In the genomic region with DNA sequence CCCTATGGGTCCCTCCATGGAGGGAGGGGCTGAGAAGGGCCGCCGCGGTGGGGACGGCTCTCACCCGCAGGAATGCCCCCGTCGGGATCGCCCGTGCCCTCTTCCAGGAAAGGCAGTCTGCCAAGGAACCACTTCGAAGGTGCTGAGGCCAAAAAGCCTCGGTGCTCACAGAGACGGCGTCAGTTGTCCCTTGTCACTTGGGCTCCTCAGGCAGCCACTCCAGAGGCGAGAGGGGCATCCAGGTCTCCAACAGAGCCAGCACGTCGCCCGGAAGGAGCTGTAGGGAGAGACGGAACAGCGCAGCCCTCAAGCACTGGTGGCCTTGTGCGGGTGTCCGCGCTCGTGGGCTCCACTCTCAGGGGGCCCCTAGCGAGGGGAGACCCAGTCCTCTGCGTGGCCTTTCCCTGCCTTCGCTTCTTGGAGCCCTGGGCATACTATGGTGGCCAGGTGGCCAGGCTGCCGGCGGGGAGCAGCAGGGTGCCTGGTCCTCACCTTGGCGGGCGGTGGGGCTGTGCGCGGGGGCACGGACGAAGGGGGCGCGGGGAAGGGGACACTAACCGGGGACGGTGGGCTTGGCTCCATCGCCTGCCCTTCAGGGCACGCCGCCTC, we compare ENCODE assay signal across 8 cellular contexts. TPM values are rescaled to one million over a fixed set of nuclear protein-coding genes. Genes with fewer than 3 reads are reported as not detected.
DNase-seq lines count a peak whose midpoint lies in the region; ATAC-seq and TF ChIP-seq lines count a peak whose summit lies in the region.

No MANE protein-coding gene starts in this region.

- DNase-seq in NCI-H146 (lab: John Stamatoyannopoulos, UW) = peak; percentile 31
- no peak for DNase-seq in NCI-H146 treated with DMSO at 0.1 percent for 48 hours (lab: John Stamatoyannopoulos, UW; ENCODE audit: unreplicated experiment)
- no peak for DNase-seq in activated T-cell treated with anti-CD3 and anti-CD28 coated beads, Interleukin-2, amount 50 U/mL, for 4 hours
- DNase-seq in hepatocyte (ENCODE audit: low spot score) = no peak
- no peak for DNase-seq in smooth muscle cell (lab: John Stamatoyannopoulos, UW; ENCODE audit: unreplicated experiment)
- no peak for DNase-seq in hippocampal formation (lab: John Stamatoyannopoulos, UW)
- no peak for DNase-seq in AG08396 (ENCODE audit: low spot score)

- no peak for TF ChIP-seq CTCF in hepatocyte (IDR thresholded peaks at IDR 0.05; ENCODE audit: poor library complexity)
- TF ChIP-seq CTCF in smooth muscle cell (IDR thresholded peaks at IDR 0.05; ENCODE audit: borderline replicate concordance, insufficient read depth, poor library complexity, severe bottlenecking) = no peak

- peak overlapping the region; percentile 67 for H2AFZ ChIP-seq in hepatocyte
- H2AFZ ChIP-seq in smooth muscle cell (ENCODE audit: low read depth) = peak overlapping the region; percentile 99

- H3K4me1 Mint-ChIP-seq in activated T-cell treated with anti-CD3 and anti-CD28 coated beads, Interleukin-2, amount 50 U/mL, for 4 hours (ENCODE audit: low read depth) = peaks cover 6% of the 10 kb centered on the region

- peaks cover 6% of the 10 kb centered on the region for H3K27me3 Mint-ChIP-seq in activated T-cell treated with anti-CD3 and anti-CD28 coated beads, Interleukin-2, amount 50 U/mL, for 4 hours (ENCODE audit: low read depth)

- no peak overlapping the region for H3K27ac ChIP-seq in hepatocyte
- no peak overlapping the region for H3K27ac ChIP-seq in smooth muscle cell (ENCODE audit: low read depth)

- H3K79me2 ChIP-seq in hepatocyte (no peaks in the 10 kb centered on the region), smooth muscle cell (ENCODE audit: low read depth) (no peaks in the 10 kb centered on the region)

- H3K9me3 Mint-ChIP-seq in activated T-cell treated with anti-CD3 and anti-CD28 coated beads, Interleukin-2, amount 50 U/mL, for 4 hours = no peaks in the 10 kb centered on the region

- no peaks in the 10 kb centered on the region for H3K36me3 Mint-ChIP-seq in activated T-cell treated with anti-CD3 and anti-CD28 coated beads, Interleukin-2, amount 50 U/mL, for 4 hours (ENCODE audit: insufficient read depth)

- H3K4me2 ChIP-seq in hepatocyte (peak overlapping the region; percentile 98), smooth muscle cell (peak overlapping the region; percentile 99)

- H3K9me2 ChIP-seq in hepatocyte (replicated peaks; ENCODE audit: insufficient read depth) = no peaks in the 10 kb centered on the region

- H3K36me3 ChIP-seq in hepatocyte (replicated peaks; ENCODE audit: insufficient read depth, low read depth) (no peaks in the 10 kb centered on the region), smooth muscle cell (ENCODE audit: low read depth) (no peaks in the 10 kb centered on the region)

- H3K27me3 ChIP-seq in hepatocyte = peaks cover 44% of the 10 kb centered on the region
- peaks cover 48% of the 10 kb centered on the region for H3K27me3 ChIP-seq in smooth muscle cell (ENCODE audit: low read depth)

- H3K9me3 ChIP-seq in hepatocyte (ENCODE audit: low read depth) (no peaks in the 10 kb centered on the region), smooth muscle cell (replicated peaks; ENCODE audit: low read depth) (no peaks in the 10 kb centered on the region)

- H3K9ac ChIP-seq in smooth muscle cell (ENCODE audit: low read depth) = no peak overlapping the region

- H3F3A ChIP-seq in smooth muscle cell (ENCODE audit: low read depth) = no peaks in the 10 kb centered on the region

- H3K4me3 ChIP-seq in hepatocyte = peak overlapping the region; percentile 40
- peak overlapping the region; percentile 88 for H3K4me3 ChIP-seq in smooth muscle cell

- ATAC-seq in HG03103 (IDR thresholded peaks at IDR 0.05; ENCODE audit: low read depth, unreplicated experiment) = peak; percentile 5
- peak; percentile 4 to 12 for ATAC-seq in activated T-cell treated with anti-CD3 and anti-CD28 coated beads, Interleukin-2, amount 50 U/mL, for 4 hours

- WGBS in hepatocyte (ENCODE audit: low lambda C conversion rate, missing lambda C conversion rate) = 9% methylated on average over 34 of the region's 41 CpGs
- 9% methylated on average over 39 of the region's 41 CpGs for WGBS in smooth muscle cell (ENCODE audit: low lambda C conversion rate)

- H3K4me3 Mint-ChIP-seq in activated T-cell treated with anti-CD3 and anti-CD28 coated beads, Interleukin-2, amount 50 U/mL, for 4 hours = peak overlapping the region; percentile 75

- H3K4me1 ChIP-seq in hepatocyte (ENCODE audit: insufficient read depth) (peaks cover 6% of the 10 kb centered on the region), smooth muscle cell (ENCODE audit: low read depth) (peaks cover 5% of the 10 kb centered on the region)

- H4K20me1 ChIP-seq in hepatocyte (ENCODE audit: insufficient read depth, poor library complexity, severe bottlenecking) (no peaks in the 10 kb centered on the region), smooth muscle cell (ENCODE audit: low read depth) (no peaks in the 10 kb centered on the region)

RNA-seq across cellular contexts. Expression of gene MESP1, which starts 1.0 kb away (rescaled TPM):
- total RNA-seq in activated T-cell treated with anti-CD3 and anti-CD28 coated beads, Interleukin-2, amount 50 U/mL, for 4 hours = 1 to 10 TPM; 2.7 to 3.1 (median 3.1) TPM
- total RNA-seq in hepatocyte (0.48 and 0.50 TPM in 2 replicates), smooth muscle cell (not detected in 2 replicates)
- polyA plus RNA-seq in hepatocyte (1.0 and 2.7 TPM in 2 replicates), smooth muscle cell (0.15 and 0.67 TPM in 2 replicates)

RNA-seq across cellular contexts. Expression of gene MESP2, which starts 26.1 kb away (rescaled TPM):
- total RNA-seq in activated T-cell treated with anti-CD3 and anti-CD28 coated beads, Interleukin-2, amount 50 U/mL, for 4 hours = not detected
- total RNA-seq in hepatocyte = 0.30 and 1.2 TPM in 2 replicates
- not detected in 2 replicates for polyA plus RNA-seq in hepatocyte
- not detected in 2 replicates for total RNA-seq in smooth muscle cell
- polyA plus RNA-seq in smooth muscle cell = 0.09 and 0.50 TPM in 2 replicates

RNA-seq across cellular contexts. Expression of gene WDR93, which starts 59.4 kb away (rescaled TPM):
- total RNA-seq in activated T-cell treated with anti-CD3 and anti-CD28 coated beads, Interleukin-2, amount 50 U/mL, for 4 hours = not detected
- 0.13 TPM in 1 of 2 replicates, not detected in the other for total RNA-seq in hepatocyte
- 0.57 TPM in 1 of 2 replicates, not detected in the other for polyA plus RNA-seq in hepatocyte
- total RNA-seq in smooth muscle cell = 0.13 TPM in 1 of 2 replicates, not detected in the other
- polyA plus RNA-seq in smooth muscle cell = 0.80 TPM in 1 of 2 replicates, not detected in the other

RNA-seq across cellular contexts. Expression of gene PEX11A, which starts 59.5 kb away (rescaled TPM):
- total RNA-seq in activated T-cell treated with anti-CD3 and anti-CD28 coated beads, Interleukin-2, amount 50 U/mL, for 4 hours = 1 to 10 TPM; 1.0 to 1.8 (median 1.4) TPM
- total RNA-seq in hepatocyte = 10.7 and 12.7 TPM in 2 replicates
- 7.6 and 10.0 TPM in 2 replicates for polyA plus RNA-seq in hepatocyte
- total RNA-seq in smooth muscle cell = 4.7 and 9.0 TPM in 2 replicates
- polyA plus RNA-seq in smooth muscle cell = 3.8 and 5.6 TPM in 2 replicates
